Comparison of ENCODE assay signal across 9 cellular contexts in genomic region chr5:112691758-112692157, GRCh38. TPM values are rescaled to one million over a fixed set of nuclear protein-coding genes. Genes with fewer than 3 reads are reported as not detected.
A peak's percentile ranks its signal among the peaks of the same experiment; 100 is the strongest.
DNase-seq lines count a peak whose midpoint lies in the region; ATAC-seq and TF ChIP-seq lines count a peak whose summit lies in the region.
"Had no signal": no experiment of that assay in that cellular context is flagged by ENCODE, and none has a peak within 500 bp of the region (broad histone marks: within the 10 kb centered on the region; RNA-seq: fewer than 3 reads in every experiment).

No MANE protein-coding gene starts in this region.

- no peak overlapping the region for H2AFZ ChIP-seq in PC-9

- no TSS peak for BruUV-seq in PC-9 (replicated peaks; lab: Mats Ljungman, UMichigan)

- peak; percentile 32 to 56 for DNase-seq in PC-9
- peak; percentile 71 for DNase-seq in fibroblast of pulmonary artery (ENCODE audit: low read depth)
- DNase-seq in coronary artery (ENCODE audit: low spot score) = no peak
- DNase-seq in NCI-H1417 (lab: John Stamatoyannopoulos, UW) = no peak
- DNase-seq in NCI-H446 treated with DMSO at 0.1 percent for 48 hours (lab: John Stamatoyannopoulos, UW) = no peak
- no peak for DNase-seq in NCI-H1436 (lab: John Stamatoyannopoulos, UW)

- H4K20me1 ChIP-seq in PC-9 (ENCODE audit: insufficient read depth) = no peaks in the 10 kb centered on the region

- H3K9me2 ChIP-seq in PC-9 (ENCODE audit: insufficient read depth) = no peaks in the 10 kb centered on the region

- CTCF ChIA-PET in PC-9 (lab: Charles Lee) = interaction anchor here (0.6 to 1.2 kb wide), 3 partner anchors 18 to 361 kb away, joined by 3 to 5 read pairs (median 3); no protein-coding TSS in a partner anchor

- H3K36me3 ChIP-seq in PC-9 (ENCODE audit: low read depth) = no peaks in the 10 kb centered on the region
- H3K36me3 ChIP-seq: thoracic aorta had no signal

- POLR2A ChIA-PET in PC-9 (lab: Charles Lee; ENCODE audit: unreplicated experiment) = interaction anchor here (0.6 kb wide), 1 partner anchor 94 kb away, joined by 11 read pairs; no protein-coding TSS in a partner anchor

- intact Hi-C loops in PC-9 (cut with micrococcal nuclease; ENCODE audit: unreplicated experiment) = loop anchor here (1.0 to 5.0 kb wide), 2 partner anchors 66 to 916 kb away; no protein-coding TSS in a partner anchor

- H3K4me2 ChIP-seq in PC-9 = no peak overlapping the region

- no peaks in the 10 kb centered on the region for H3K79me2 ChIP-seq in PC-9 (ENCODE audit: low read depth)

- H3K27ac ChIP-seq in C4-2B = no peak overlapping the region
- H3K27ac ChIP-seq in PC-9 = no peak overlapping the region
- no peak overlapping the region for H3K27ac ChIP-seq in coronary artery
- H3K27ac ChIP-seq: thoracic aorta had no signal

- H3K9me3 ChIP-seq in PC-9 (ENCODE audit: insufficient read depth, low read depth) = no peaks in the 10 kb centered on the region
- H3K9me3 ChIP-seq: thoracic aorta had no signal

- ATAC-seq in GM18511 (IDR thresholded peaks at IDR 0.05; ENCODE audit: unreplicated experiment) = peak; percentile 44

- H3K4me3 ChIP-seq in PC-9 (no peak overlapping the region), fibroblast of pulmonary artery (replicated peaks; ENCODE audit: low read depth, low read length) (no peak overlapping the region), coronary artery (no peak overlapping the region)
- H3K4me3 ChIP-seq: thoracic aorta had no signal

- H3K27me3 ChIP-seq in PC-9 (ENCODE audit: insufficient read depth, low read depth) = no peaks in the 10 kb centered on the region

- no peaks in the 10 kb centered on the region for H3K4me1 ChIP-seq in PC-9 (replicated peaks; ENCODE audit: insufficient read depth)

- H3F3A ChIP-seq in PC-9 (ENCODE audit: insufficient read depth, low read depth) = no peaks in the 10 kb centered on the region

- TF ChIP-seq CTCF in C4-2B (conservative IDR thresholded peaks at IDR 0.05) (peak; percentile 65), PC-9 (conservative IDR thresholded peaks at IDR 0.05) (peak; percentile 67), fibroblast of pulmonary artery (IDR thresholded peaks at IDR 0.05; ENCODE audit: low read length, missing control alignments) (peak; percentile 55), coronary artery (IDR thresholded peaks at IDR 0.05) (no peak)

RNA-seq across cellular contexts. Expression of gene APC, which starts 45.9 kb away (rescaled TPM):
- 22.9 and 23.5 TPM in 2 replicates for total RNA-seq in PC-9 (2021)

Comparison
In these comparisons a context has a peak if more than half of its experiments do, and no peak if none do; other contexts are left out.
1. DNase-seq: peak in PC-9 (2 of 2) and fibroblast of pulmonary artery (single experiment); none in coronary artery (single experiment), NCI-H1417 (0 of 3), NCI-H446 treated with DMSO at 0.1 percent for 48 hours (single experiment) and NCI-H1436 (single experiment).